In the genomic region with DNA sequence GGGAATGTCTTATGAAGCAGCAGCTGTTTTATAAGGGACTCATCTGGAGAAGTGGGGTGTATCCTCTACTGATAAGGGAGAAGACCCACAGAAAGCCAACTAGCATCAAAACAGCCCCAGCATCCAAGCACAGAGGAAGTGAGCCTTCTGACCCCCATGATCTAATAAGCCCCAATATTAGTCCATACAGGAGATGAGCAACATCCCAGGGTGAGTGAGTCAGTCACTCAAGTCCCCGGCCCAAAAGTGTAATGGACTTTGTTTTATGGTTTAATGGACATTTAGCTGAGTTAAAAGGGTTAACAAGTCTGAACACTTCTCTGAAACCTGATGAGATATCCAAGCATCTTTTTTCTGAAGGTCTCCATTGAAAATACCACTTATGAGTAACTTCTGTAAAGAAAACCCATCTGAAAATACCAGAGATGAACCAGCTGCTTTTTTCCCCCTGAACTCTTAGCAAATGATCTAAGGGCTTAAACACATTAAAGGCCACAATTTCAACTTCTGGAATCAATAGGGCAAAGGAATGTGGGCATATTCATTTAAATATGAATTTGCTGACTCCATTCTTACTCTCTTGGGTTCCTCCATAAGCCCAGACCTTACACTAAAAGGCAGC, we compare ENCODE assay signal across 26 cellular contexts.
DNase-seq lines count a peak whose midpoint lies in the region; ATAC-seq and TF ChIP-seq lines count a peak whose summit lies in the region.
"Had no signal": no experiment of that assay in that cellular context is flagged by ENCODE, and none has a peak within 500 bp of the region (broad histone marks: within the 10 kb centered on the region; RNA-seq: fewer than 3 reads in every experiment).

No MANE protein-coding gene starts in this region.

- H3K4me2 ChIP-seq in GM23248 (ENCODE audit: unreplicated experiment) = no peak overlapping the region
- H3K4me2 ChIP-seq: hepatocyte had no signal

- no peaks in the 10 kb centered on the region for H3K36me3 ChIP-seq in ACC112 (ENCODE audit: insufficient read depth, low read length)
- H3K36me3 ChIP-seq in GM23248 (ENCODE audit: low read depth) = no peaks in the 10 kb centered on the region
- no peaks in the 10 kb centered on the region for H3K36me3 ChIP-seq in RWPE2 (ENCODE audit: low read depth)
- H3K36me3 ChIP-seq in uterus = no peaks in the 10 kb centered on the region
- H3K36me3 ChIP-seq: spleen, thoracic aorta, vagina, WERI-Rb-1 had no signal

- peaks cover 48% of the 10 kb centered on the region for H3F3A ChIP-seq in GM23248 (ENCODE audit: insufficient read depth)

- H3K9me3 ChIP-seq in GM23248 (ENCODE audit: low read depth) = no peaks in the 10 kb centered on the region
- H3K9me3 ChIP-seq in RWPE2 (ENCODE audit: severe bottlenecking) = no peaks in the 10 kb centered on the region
- no peaks in the 10 kb centered on the region for H3K9me3 ChIP-seq in uterus
- H3K9me3 ChIP-seq: spleen, thoracic aorta, vagina had no signal

- intact Hi-C loops in uterus (cut with DNase I; ENCODE audit: low total_unique reads) = no loop called here

- H2AFZ ChIP-seq in ACC112 (ENCODE audit: low read length, unreplicated experiment) = peak overlapping the region; percentile 46
- no peak overlapping the region for H2AFZ ChIP-seq in GM23248
- H2AFZ ChIP-seq: hepatocyte had no signal

- H3K27me3 ChIP-seq in ACC112 (ENCODE audit: insufficient read depth, low read length) (no peaks in the 10 kb centered on the region), GM23248 (replicated peaks; ENCODE audit: insufficient read depth) (no peaks in the 10 kb centered on the region), RWPE2 (ENCODE audit: insufficient read depth, poor library complexity, severe bottlenecking) (no peaks in the 10 kb centered on the region), uterus (no peaks in the 10 kb centered on the region)
- H3K27me3 ChIP-seq: hepatocyte, vagina had no signal

- ATAC-seq in RWPE2 (ENCODE audit: low read depth) (peak; percentile 67), HG03354 (IDR thresholded peaks at IDR 0.05; ENCODE audit: poor library complexity, severe bottlenecking, unreplicated experiment) (no peak)
- ATAC-seq: activated CD8-positive, alpha-beta memory T cell treated with anti-CD3 and anti-CD28 coated beads, Interleukin-2, amount 10 ng/mL, durations not matched to agents 7 days and 5 days had no signal

- H3K79me2 ChIP-seq in ACC112 (ENCODE audit: control insufficient read depth, insufficient read depth, low read length, unreplicated experiment) = no peaks in the 10 kb centered on the region
- H3K79me2 ChIP-seq in GM23248 (ENCODE audit: insufficient read depth) = 0 out of 2 replicates have a peak, but pooled peaks cover 4% of the 10 kb centered on the region
- H3K79me2 ChIP-seq: hepatocyte had no signal

- TF ChIP-seq CTCF in RWPE2 (IDR thresholded peaks at IDR 0.05; ENCODE audit: poor library complexity, severe bottlenecking) (no peak), uterus (IDR thresholded peaks at IDR 0.05) (no peak)

- H4K20me1 ChIP-seq in GM23248 (ENCODE audit: insufficient read depth) = no peaks in the 10 kb centered on the region

- DNase-seq in GM23248 (peak; percentile 61), RWPE2 (ENCODE audit: low spot score) (no peak), fibroblast of peridontal ligament (ENCODE audit: extremely low read depth) (peak; percentile 62), NCI-H1417 treated with DMSO at 0.1 percent for 48 hours (lab: John Stamatoyannopoulos, UW) (no peak), AG08396 (ENCODE audit: low spot score) (no peak), uterus (no peak)
- DNase-seq: activated CD4-positive, alpha-beta T cell treated with anti-CD3 and anti-CD28 coated beads, Interleukin-2, amount 10 ng/mL, durations not matched to agents 7 days and 5 days; activated CD8-positive, alpha-beta memory T cell treated with anti-CD3 and anti-CD28 coated beads, Interleukin-2, amount 10 ng/mL, durations not matched to agents 7 days and 5 days; activated naive CD4-positive, alpha-beta T cell treated with anti-CD3 and anti-CD28 coated beads, Interleukin-2, amount 50 U/mL, for 16 hours; C1 segment of cervical spinal cord; Calu3; foreskin melanocyte; immature natural killer cell; NCI-H146; NCI-H510A treated with DMSO at 0.1 percent for 48 hours; nucleus accumbens; retina; spleen; stimulated activated CD4-positive, alpha-beta T cell treated with anti-CD3 and anti-CD28 coated beads, Interleukin-4, amount 100 ng/mL, for 1 hour; stimulated activated naive CD4-positive, alpha-beta T cell treated with Interleukin-2 at 50 U/mL for 16 hours; WERI-Rb-1 had no signal

- 5 to 10% methylated on average over 1 of the region's 1 CpG for WGBS in GM23248 (ENCODE audit: low coverage in 1 of 2, low lambda C conversion rate in 2 of 2, missing lambda C conversion rate in 2 of 2), 2 experiments

- H3K9me2 ChIP-seq in GM23248 (ENCODE audit: insufficient read depth) = no peaks in the 10 kb centered on the region

- no peak for TF ChIP-seq POLR2A in uterus (IDR thresholded peaks at IDR 0.05)

- H3K4me3 ChIP-seq in ACC112 (ENCODE audit: low read depth, low read length) (no peak overlapping the region; the same call in 1 of the 2 replicates), GM23248 (no peak overlapping the region), RWPE2 (ENCODE audit: severe bottlenecking) (no peak overlapping the region), uterus (no peak overlapping the region)
- H3K4me3 ChIP-seq: hepatocyte, spleen, thoracic aorta, vagina had no signal

- peaks cover 58% of the 10 kb centered on the region for H3K4me1 ChIP-seq in ACC112 (ENCODE audit: control insufficient read depth, insufficient read depth, low read length, unreplicated experiment)
- H3K4me1 ChIP-seq in GM23248 (ENCODE audit: insufficient read depth) = peaks cover 56% of the 10 kb centered on the region
- H3K4me1 ChIP-seq in RWPE2 (ENCODE audit: insufficient read depth, poor library complexity, severe bottlenecking) = peaks cover 24% of the 10 kb centered on the region
- H3K4me1 ChIP-seq in uterus = no peaks in the 10 kb centered on the region
- H3K4me1 ChIP-seq: vagina had no signal

- in situ Hi-C loops in GM23248 (cut with MboI) = loop anchor here (25.0 kb wide), 1 partner anchor 171 kb away; no protein-coding TSS in a partner anchor

- peak overlapping the region; percentile 79 for H3K27ac ChIP-seq in ACC112 (ENCODE audit: low read depth, low read length)
- peak overlapping the region; percentile 25 for H3K27ac ChIP-seq in GM23248
- peak overlapping the region; percentile 73 for H3K27ac ChIP-seq in RWPE2 (ENCODE audit: poor library complexity, severe bottlenecking)
- no peak overlapping the region for H3K27ac ChIP-seq in uterus
- H3K27ac ChIP-seq: hepatocyte, spleen, thoracic aorta, vagina, WERI-Rb-1 had no signal

- H3K9ac ChIP-seq in GM23248 = no peak overlapping the region

Comparison
In these comparisons a context has a peak if more than half of its experiments do, and no peak if none do; other contexts are left out.
1. H3K27ac ChIP-seq: peak in ACC112 (single experiment), GM23248 (single experiment) and RWPE2 (single experiment); none in uterus (0 of 2).
2. DNase-seq: peak in GM23248 (single experiment) and fibroblast of peridontal ligament (single experiment); none in RWPE2 (single experiment), NCI-H1417 treated with DMSO at 0.1 percent for 48 hours (single experiment), AG08396 (single experiment) and uterus (0 of 2).